ENCODE assay signal across 1 cellular context in the genomic region with DNA sequence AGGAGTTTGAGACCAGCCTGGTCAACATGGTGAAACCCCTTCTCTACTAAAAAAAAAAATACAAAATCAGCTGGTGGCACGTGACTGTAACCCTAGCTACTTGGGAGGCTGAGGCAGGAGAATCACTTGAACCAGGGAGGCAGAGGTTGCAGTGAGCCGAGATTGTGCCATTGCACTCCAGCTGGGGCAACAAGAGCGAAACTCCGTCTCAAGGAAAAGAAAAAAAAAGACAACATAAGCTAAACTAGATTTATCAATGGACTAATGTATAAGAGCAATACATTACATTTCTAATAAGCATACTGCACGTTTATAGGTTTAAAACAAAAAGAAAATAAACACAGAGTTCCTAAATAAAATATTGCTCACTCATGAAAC.
TF ChIP-seq lines count a peak whose summit lies in the region.

No MANE protein-coding gene starts in this region.

TF ChIP-seq in IMR-90, 13 proteins besides CTCF, POLR2A, EP300 and RAD21:
- 0 out of 2 replicates have a peak, but pooled peaks have one; percentile 37 for TF ChIP-seq MAFK (IDR thresholded peaks at IDR 0.05; ENCODE audit: low read depth, low read length)
